8 cellular contexts compared by ENCODE assay signal in genomic region chrX:129931411-129932136, GRCh38. TPM values are rescaled to one million over a fixed set of nuclear protein-coding genes. Genes with fewer than 3 reads are reported as not detected.
DNase-seq lines count a peak whose midpoint lies in the region; ATAC-seq lines count a peak whose summit lies in the region.

No MANE protein-coding gene starts in this region.

- H3K27me3 ChIP-seq in CD4-positive, alpha-beta memory T cell (ENCODE audit: insufficient read depth, low read length), result no peaks in the 10 kb centered on the region

- peaks cover 0 to 5% (median 4%) of the 10 kb centered on the region in 4 donors for H3K4me1 Mint-ChIP-seq in CD4-positive, alpha-beta memory T cell

- H3K4me1 ChIP-seq in CD4-positive, alpha-beta memory T cell (ENCODE audit: insufficient read depth, low read length), result no peaks in the 10 kb centered on the region

- peak overlapping the region; percentile 40 for H3K27ac ChIP-seq in CD4-positive, alpha-beta memory T cell (ENCODE audit: low read depth, low read length)

- no peaks in the 10 kb centered on the region for H3K9me3 ChIP-seq in CD4-positive, alpha-beta memory T cell (ENCODE audit: control insufficient read depth in 1 of 2, low read length in 2 of 2)

- H3K27ac Mint-ChIP-seq in CD4-positive, alpha-beta memory T cell, result peak overlapping the region; percentile 80 to 93 (median 90)

- peaks cover 7% of the 10 kb centered on the region for H3K36me3 ChIP-seq in CD4-positive, alpha-beta memory T cell (ENCODE audit: insufficient read depth, low read length)

- H3K36me3 Mint-ChIP-seq in CD4-positive, alpha-beta memory T cell, result peaks cover 0 to 8% of the 10 kb centered on the region in 2 donors

- peak overlapping the region; percentile 72 to 85 (median 82) for H3K4me3 Mint-ChIP-seq in CD4-positive, alpha-beta memory T cell

- CTCF ChIA-PET in CD4-positive, alpha-beta memory T cell (lab: Charles Lee; ENCODE audit: partially characterized antibody), result interaction anchor here (0.5 to 13.2 kb wide), 4 partner anchors 22 to 328 kb away, joined by 3 to 291 read pairs (median 3); no protein-coding TSS in a partner anchor

- POLR2A ChIA-PET in CD4-positive, alpha-beta memory T cell (lab: Charles Lee; ENCODE audit: partially characterized antibody), result interaction anchor here (0.6 to 2.2 kb wide), 6 partner anchors 20 to 96 kb away, joined by 3 to 12 read pairs (median 4); no protein-coding TSS in a partner anchor

- no peaks in the 10 kb centered on the region for H3K27me3 Mint-ChIP-seq in CD4-positive, alpha-beta memory T cell

- intact Hi-C loops in CD4-positive, alpha-beta memory T cell (cut with micrococcal nuclease), result loop anchor here (1.0 to 2.0 kb wide), 3 partner anchors 21 to 93 kb away; partner anchors contain the start of gene BCORL1

- H3K9me3 Mint-ChIP-seq in CD4-positive, alpha-beta memory T cell, result no peaks in the 10 kb centered on the region

- peak overlapping the region in 1 of 2 donors; percentile 65 for H3K4me3 ChIP-seq in CD4-positive, alpha-beta memory T cell (ENCODE audit: low read length in 2 of 2)

- ATAC-seq in GM19351 (IDR thresholded peaks at IDR 0.05; ENCODE audit: unreplicated experiment) (peak; percentile 62), HG03460 (IDR thresholded peaks at IDR 0.05; ENCODE audit: unreplicated experiment) (peak; percentile 71)
- ATAC-seq in stimulated activated naive CD8-positive, alpha-beta T cell treated with anti-CD3 and anti-CD28 coated beads, Interleukin-15, Interleukin-2, amounts not matched to agents 100 U/mL and 50 U/mL, for 24 hours, result peak; percentile 68

- DNase-seq in CD4-positive, alpha-beta memory T cell, result peak; percentile 39 to 71 (median 50)
- DNase-seq in NOMO-1 (lab: John Stamatoyannopoulos, UW; ENCODE audit: unreplicated experiment in 2 of 2), result peak; percentile 69 to 79
- DNase-seq in activated T-helper 1 cell treated with Interleukin-2 at 50 U/mL for 16 hours (ENCODE audit: low read depth), result peak; percentile 30
- DNase-seq in fibroblast of gingiva (ENCODE audit: low read depth), result peak; percentile 97
- peak; percentile 92 for DNase-seq in myocyte (ENCODE audit: low read depth)
- peak; percentile 64 for DNase-seq in stimulated activated naive CD8-positive, alpha-beta T cell treated with anti-CD3 and anti-CD28 coated beads, Interleukin-15, Interleukin-2, amounts not matched to agents 100 U/mL and 50 U/mL, for 24 hours

RNA-seq across cellular contexts. Expression of gene UTP14A, which starts 25.6 kb away (rescaled TPM):
- total RNA-seq in CD4-positive, alpha-beta memory T cell, result 10 to 100 TPM; 17.7 to 19.2 TPM
- polyA plus RNA-seq in CD4-positive, alpha-beta memory T cell, result 10 to 100 TPM in 1 of 2 donors, 1 to 10 TPM in 1; 2.5 to 12.7 TPM
- total RNA-seq in myocyte, result 18.7 and 23.3 TPM in 2 replicates
- polyA plus RNA-seq in myocyte (2012), result 13.8 TPM

RNA-seq across cellular contexts. Expression of gene BCORL1, which starts 50.9 kb away (rescaled TPM):
- total RNA-seq in CD4-positive, alpha-beta memory T cell, result 10 to 100 TPM; 14.0 to 14.2 TPM
- 1 to 10 TPM in 1 of 2 donors, under 1 TPM in 1; 0.09 to 4.5 TPM for polyA plus RNA-seq in CD4-positive, alpha-beta memory T cell
- total RNA-seq in myocyte, result 0.94 and 1.5 TPM in 2 replicates
- polyA plus RNA-seq in myocyte (2012), result 4.4 TPM

Comparison
In these comparisons a context has a peak if more than half of its experiments do, and no peak if none do; other contexts are left out.
1. DNase-seq: peak in every context shown above with its lines; median percentile 97 in fibroblast of gingiva; 92 in myocyte; 74 in NOMO-1; 64 in stimulated activated naive CD8-positive, alpha-beta T cell treated with anti-CD3 and anti-CD28 coated beads, Interleukin-15, Interleukin-2, amounts not matched to agents 100 U/mL and 50 U/mL, for 24 hours; 50 in CD4-positive, alpha-beta memory T cell; 30 in activated T-helper 1 cell treated with Interleukin-2 at 50 U/mL for 16 hours.